ENCODE assay signal across 23 cellular contexts in genomic region chr7:11492307-11492706, GRCh38.
DNase-seq lines count a peak whose midpoint lies in the region; ATAC-seq and TF ChIP-seq lines count a peak whose summit lies in the region.
"Had no signal": no experiment of that assay in that cellular context is flagged by ENCODE, and none has a peak within 500 bp of the region (broad histone marks: within the 10 kb centered on the region; RNA-seq: fewer than 3 reads in every experiment).

No MANE protein-coding gene starts in this region.

- H3K18ac ChIP-seq in mesenchymal stem cell (ENCODE audit: low read depth in 1 of 2, low read length in 2 of 2) = no peak overlapping the region

- no peaks in the 10 kb centered on the region for H3K4me1 ChIP-seq in mesenchymal stem cell (ENCODE audit: control insufficient read depth, insufficient read depth, low read depth, low read length)
- H3K4me1 ChIP-seq: spleen had no signal

- DNase-seq in HL-60 (ENCODE audit: low read depth in 1 of 2, low spot score in 1 of 2) = peak in 1 of 2 experiments; percentile 52
- DNase-seq in OCI-M1 (lab: John Stamatoyannopoulos, UW) = peak; percentile 7
- DNase-seq in dermis microvascular lymphatic vessel endothelial cell (ENCODE audit: low read depth in 2 of 2) = peak; percentile 10 to 73
- peak; percentile 14 for DNase-seq in mesenchymal stem cell
- no peak for DNase-seq in globus pallidus (ENCODE audit: low spot score)
- no peak for DNase-seq in activated naive CD4-positive, alpha-beta T cell treated with anti-CD3 and anti-CD28 coated beads, Interleukin-2, amount 10 ng/mL, durations not matched to agents 7 days and 5 days
- DNase-seq in posterior vena cava (ENCODE audit: low spot score) = no peak
- no peak for DNase-seq in activated naive CD4-positive, alpha-beta T cell treated with anti-CD3 and anti-CD28 coated beads, Interleukin-2, amount 50 U/mL, for 72 hours (ENCODE audit: low spot score in 2 of 2)
- DNase-seq: activated CD4-positive, alpha-beta memory T cell treated with anti-CD3 and anti-CD28 coated beads, Interleukin-2, amount 10 ng/mL, durations not matched to agents 7 days and 5 days; activated gamma-delta T cell treated with Interleukin-2 at 50 U/mL for 16 hours; amygdala; CD4-positive, alpha-beta memory T cell; central memory CD4-positive, alpha-beta T cell; DMS153; erythroblast; NCI-H2107; NCI-H510A treated with DMSO at 0.1 percent for 48 hours; NK-92 treated with Interleukin-12 subunit alpha and Interleukin-12 subunit beta, amount 100 ng/mL, for 24 hours; spleen; stimulated activated CD4-positive, alpha-beta T cell treated with anti-CD3 and anti-CD28 coated beads, Interleukin-4, amount 100 ng/mL, for 1 hour; stimulated activated naive CD4-positive, alpha-beta T cell treated with Interleukin-2 at 50 U/mL for 16 hours had no signal

- H3K4me2 ChIP-seq in mesenchymal stem cell (ENCODE audit: low read length, poor library complexity, severe bottlenecking) = no peak overlapping the region

- no peak overlapping the region for H2BK12ac ChIP-seq in mesenchymal stem cell (ENCODE audit: low read length in 2 of 2)

- H3K27ac Mint-ChIP-seq in activated naive CD4-positive, alpha-beta T cell treated with anti-CD3 and anti-CD28 coated beads, Interleukin-2, amount 10 ng/mL, durations not matched to agents 7 days and 5 days = no peak overlapping the region
- no peak overlapping the region for H3K27ac Mint-ChIP-seq in activated naive CD4-positive, alpha-beta T cell treated with anti-CD3 and anti-CD28 coated beads, Interleukin-2, amount 50 U/mL, for 72 hours
- H3K27ac Mint-ChIP-seq: activated CD4-positive, alpha-beta memory T cell treated with anti-CD3 and anti-CD28 coated beads, Interleukin-2, amount 10 ng/mL, durations not matched to agents 7 days and 5 days; CD4-positive, alpha-beta memory T cell had no signal

- H3K36me3 Mint-ChIP-seq in activated naive CD4-positive, alpha-beta T cell treated with anti-CD3 and anti-CD28 coated beads, Interleukin-2, amount 10 ng/mL, durations not matched to agents 7 days and 5 days = no peaks in the 10 kb centered on the region
- no peaks in the 10 kb centered on the region for H3K36me3 Mint-ChIP-seq in activated naive CD4-positive, alpha-beta T cell treated with anti-CD3 and anti-CD28 coated beads, Interleukin-2, amount 50 U/mL, for 72 hours
- H3K36me3 Mint-ChIP-seq: CD4-positive, alpha-beta memory T cell had no signal

- H3K27ac ChIP-seq in HL-60 (replicated peaks) (0 out of 2 replicates have a peak overlapping the region, but pooled peaks have one; percentile 13), mesenchymal stem cell (ENCODE audit: low read length, poor library complexity, severe bottlenecking) (no peak overlapping the region)
- H3K27ac ChIP-seq: neutrophil, spleen had no signal

- no peak overlapping the region for H4K91ac ChIP-seq in mesenchymal stem cell (ENCODE audit: low read length)

- CTCF ChIA-PET in activated naive CD4-positive, alpha-beta T cell treated with anti-CD3 and anti-CD28 coated beads, Interleukin-2, amount 10 ng/mL, durations not matched to agents 7 days and 5 days (lab: Charles Lee) = no interaction called here

- H3K27me3 ChIP-seq in HL-60 (ENCODE audit: insufficient read depth, poor library complexity, severe bottlenecking) (no peaks in the 10 kb centered on the region), mesenchymal stem cell (ENCODE audit: control insufficient read depth in 1 of 2, insufficient read depth in 1 of 2, low read length in 2 of 2) (no peaks in the 10 kb centered on the region)
- H3K27me3 ChIP-seq: neutrophil, spleen had no signal

- no peak overlapping the region for H2BK5ac ChIP-seq in mesenchymal stem cell (ENCODE audit: low read depth, low read length, poor library complexity, severe bottlenecking)

- ATAC-seq in activated naive CD4-positive, alpha-beta T cell treated with anti-CD3 and anti-CD28 coated beads, Interleukin-2, amount 50 U/mL, for 72 hours = no peak
- ATAC-seq: GM12878 had no signal

- no peak overlapping the region for H3K4me3 Mint-ChIP-seq in activated naive CD4-positive, alpha-beta T cell treated with anti-CD3 and anti-CD28 coated beads, Interleukin-2, amount 10 ng/mL, durations not matched to agents 7 days and 5 days
- H3K4me3 Mint-ChIP-seq: activated CD4-positive, alpha-beta memory T cell treated with anti-CD3 and anti-CD28 coated beads, Interleukin-2, amount 10 ng/mL, durations not matched to agents 7 days and 5 days; CD4-positive, alpha-beta memory T cell had no signal

- no peaks in the 10 kb centered on the region for H3K9me3 ChIP-seq in mesenchymal stem cell (ENCODE audit: control insufficient read depth, low read length)
- H3K9me3 ChIP-seq: neutrophil had no signal

- no peak overlapping the region for H2BK120ac ChIP-seq in mesenchymal stem cell (ENCODE audit: low read depth, low read length)

- H3K9me3 Mint-ChIP-seq in activated naive CD4-positive, alpha-beta T cell treated with anti-CD3 and anti-CD28 coated beads, Interleukin-2, amount 10 ng/mL, durations not matched to agents 7 days and 5 days = no peaks in the 10 kb centered on the region
- peaks cover 0 to 6% of the 10 kb centered on the region in 2 donors for H3K9me3 Mint-ChIP-seq in activated naive CD4-positive, alpha-beta T cell treated with anti-CD3 and anti-CD28 coated beads, Interleukin-2, amount 50 U/mL, for 72 hours

- H3K4me3 ChIP-seq in HL-60 (replicated peaks; ENCODE audit: insufficient read depth, low read length) = no peak overlapping the region
- H3K4me3 ChIP-seq in mesenchymal stem cell (ENCODE audit: insufficient read depth in 1 of 2, low read depth in 1 of 2, low read length in 2 of 2) = no peak overlapping the region
- H3K4me3 ChIP-seq: GM12878, spleen had no signal

- no peak overlapping the region for H2AK5ac ChIP-seq in mesenchymal stem cell (ENCODE audit: low read length, severe bottlenecking)

- no peak overlapping the region for H2AFZ ChIP-seq in mesenchymal stem cell (ENCODE audit: low read depth, low read length)

- no peak overlapping the region for H3K14ac ChIP-seq in mesenchymal stem cell (ENCODE audit: low read length in 2 of 2)

- no peak overlapping the region for H3K23ac ChIP-seq in mesenchymal stem cell (ENCODE audit: low read length in 2 of 2)

- intact Hi-C loops in posterior vena cava (cut with DNase I) = no loop called here

- no peak overlapping the region for H4K8ac ChIP-seq in mesenchymal stem cell (ENCODE audit: low read length)

- WGBS in mesenchymal stem cell = no CpG with 5 or more reads among the region's 1 CpG

- no peaks in the 10 kb centered on the region for H3K27me3 Mint-ChIP-seq in activated naive CD4-positive, alpha-beta T cell treated with anti-CD3 and anti-CD28 coated beads, Interleukin-2, amount 10 ng/mL, durations not matched to agents 7 days and 5 days
- H3K27me3 Mint-ChIP-seq: activated CD4-positive, alpha-beta memory T cell treated with anti-CD3 and anti-CD28 coated beads, Interleukin-2, amount 10 ng/mL, durations not matched to agents 7 days and 5 days; CD4-positive, alpha-beta memory T cell had no signal

- no peaks in the 10 kb centered on the region for H3K79me1 ChIP-seq in mesenchymal stem cell (replicated peaks; ENCODE audit: low read length, poor library complexity, severe bottlenecking)

- H2BK15ac ChIP-seq in mesenchymal stem cell (ENCODE audit: low read depth, poor library complexity, severe bottlenecking) = no peak overlapping the region

- TF ChIP-seq CTCF in HL-60 (IDR thresholded peaks at IDR 0.05; ENCODE audit: insufficient read depth, low read length) = no peak

- H3K4me1 Mint-ChIP-seq in activated naive CD4-positive, alpha-beta T cell treated with anti-CD3 and anti-CD28 coated beads, Interleukin-2, amount 10 ng/mL, durations not matched to agents 7 days and 5 days = no peaks in the 10 kb centered on the region
- H3K4me1 Mint-ChIP-seq: activated CD4-positive, alpha-beta memory T cell treated with anti-CD3 and anti-CD28 coated beads, Interleukin-2, amount 10 ng/mL, durations not matched to agents 7 days and 5 days; CD4-positive, alpha-beta memory T cell had no signal

- no peak overlapping the region for H3K9ac ChIP-seq in mesenchymal stem cell (ENCODE audit: low read length)

- H3K36me3 ChIP-seq in mesenchymal stem cell (ENCODE audit: control insufficient read depth in 1 of 2, insufficient read depth in 2 of 2, low read depth in 1 of 2, low read length in 2 of 2) = no peaks in the 10 kb centered on the region
- H3K36me3 ChIP-seq: neutrophil, spleen had no signal

- no peak overlapping the region for H3K4ac ChIP-seq in mesenchymal stem cell (ENCODE audit: low read depth in 1 of 2, low read length in 2 of 2)

Comparison
In these comparisons a context has a peak if more than half of its experiments do, and no peak if none do; other contexts are left out.
1. DNase-seq: peak in OCI-M1 (single experiment), dermis microvascular lymphatic vessel endothelial cell (2 of 2) and mesenchymal stem cell (single experiment); none in globus pallidus (single experiment), activated naive CD4-positive, alpha-beta T cell treated with anti-CD3 and anti-CD28 coated beads, Interleukin-2, amount 10 ng/mL, durations not matched to agents 7 days and 5 days (single experiment), posterior vena cava (single experiment) and activated naive CD4-positive, alpha-beta T cell treated with anti-CD3 and anti-CD28 coated beads, Interleukin-2, amount 50 U/mL, for 72 hours (0 of 2).